In the genomic region with DNA sequence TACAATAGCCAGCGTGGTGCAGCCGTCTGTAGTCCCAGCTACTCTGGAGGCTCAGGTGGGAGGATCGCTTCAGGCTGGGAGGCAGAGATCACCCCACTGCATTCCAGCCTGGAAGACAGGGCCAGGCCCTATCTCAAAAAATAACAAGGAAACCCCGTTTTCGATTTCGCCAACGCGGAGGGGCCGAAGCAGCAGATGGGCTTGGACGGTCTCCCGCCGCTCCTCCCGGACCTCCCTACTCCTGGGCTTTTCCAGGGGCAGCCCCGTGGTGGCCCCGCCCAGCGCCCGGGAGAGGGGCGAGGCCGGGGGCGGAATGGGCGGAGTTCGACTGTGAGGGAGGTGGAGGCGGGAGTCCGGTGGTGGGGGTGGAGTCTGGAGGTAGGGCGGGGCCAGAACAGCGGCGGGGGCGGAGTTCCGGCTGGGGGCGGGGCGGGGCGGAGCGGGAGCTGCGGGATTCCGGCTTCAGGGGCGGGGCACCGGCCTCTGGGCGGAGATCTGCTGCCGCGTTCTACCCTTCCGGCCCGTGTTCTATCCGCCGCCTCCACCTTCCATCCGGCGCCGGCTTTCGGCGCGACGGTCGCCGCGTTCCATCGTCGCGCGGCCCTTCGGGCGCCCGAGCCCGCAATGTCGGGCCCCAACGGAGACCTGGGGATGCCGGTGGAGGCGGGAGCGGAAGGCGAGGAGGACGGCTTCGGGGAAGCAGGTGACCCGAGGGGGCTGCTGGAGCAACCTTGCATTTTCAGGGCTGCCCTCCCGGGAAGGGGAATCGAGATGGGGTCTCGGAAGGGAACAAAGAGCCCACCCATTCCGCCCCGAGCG, we compare ENCODE assay signal across 8 cellular contexts. TPM values are rescaled to one million over a fixed set of nuclear protein-coding genes. Genes with fewer than 3 reads are reported as not detected.
DNase-seq lines count a peak whose midpoint lies in the region; ATAC-seq and TF ChIP-seq lines count a peak whose summit lies in the region.

A gene with protein sequence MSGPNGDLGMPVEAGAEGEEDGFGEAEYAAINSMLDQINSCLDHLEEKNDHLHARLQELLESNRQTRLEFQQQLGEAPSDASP (plus strand): TSS at position 482 of the 819 bp plus-strand sequence. CDS start 143 bp downstream, at position 625.

- peak within 1 kb of the TSS; percentile 66 for H3K27ac Mint-ChIP-seq in type B pancreatic cell

- WGBS in adrenal gland, 4 donors, result 0 to 1% (median 0%) methylated on average over 3 to 74 of the region's 77 CpGs; no CpG with 5 or more reads in 1 of the 4 donors
- 1% methylated on average over 36 to 77 of the region's 77 CpGs for WGBS in heart left ventricle, 4 donors

- intact Hi-C loops in adrenal gland (cut with DNase I) (no loop called here), heart left ventricle (cut with DNase I) (loop anchor here in 1 of 10 donors (2.0 kb wide), 1 partner anchor 31 kb away; no protein-coding TSS in a partner anchor), posterior cingulate gyrus (cut with DNase I) (no loop called here)

- ATAC-seq in HG02763 (IDR thresholded peaks at IDR 0.05; ENCODE audit: unreplicated experiment) (peak; percentile 79), heart left ventricle (peak; percentile 92 to 96 (median 94))

- DNase-seq in NCI-H146 treated with DMSO at 0.1 percent for 48 hours (lab: John Stamatoyannopoulos, UW; ENCODE audit: unreplicated experiment) (peak; percentile 60), T-helper 1 cell (peak; percentile 87 to 93 (median 91)), adrenal gland (peak; percentile 95 to 97 (median 96)), heart left ventricle (peak; percentile 96 to 98 (median 96)), posterior cingulate gyrus (peak; percentile 85 to 99 (median 94)), type B pancreatic cell (ENCODE audit: extremely low spot score, unreplicated experiment) (peak; percentile 98)

- peaks cover 16% of the 10 kb centered on the region for H3K4me1 Mint-ChIP-seq in type B pancreatic cell (ENCODE audit: unreplicated experiment)

- peaks cover 6% of the 10 kb centered on the region for H3K36me3 Mint-ChIP-seq in type B pancreatic cell

- no peak for TF ChIP-seq CTCF in adrenal gland (IDR thresholded peaks at IDR 0.05)
- no peak for TF ChIP-seq CTCF in heart left ventricle (IDR thresholded peaks at IDR 0.05)
- TF ChIP-seq CTCF in type B pancreatic cell (conservative IDR thresholded peaks at IDR 0.05), result no peak

- H3K9me3 ChIP-seq in adrenal gland (replicated peaks in 1 of 3), result no peaks in the 10 kb centered on the region
- no peaks in the 10 kb centered on the region for H3K9me3 ChIP-seq in heart left ventricle

- H3K27me3 ChIP-seq in adrenal gland (no peaks in the 10 kb centered on the region), heart left ventricle (no peaks in the 10 kb centered on the region)

- TF ChIP-seq POLR2A in GM10847 (IDR thresholded peaks at IDR 0.05; ENCODE audit: extremely low read depth, insufficient read length) (peak; percentile 90), adrenal gland (IDR thresholded peaks at IDR 0.05) (peak; percentile 73 to 87), heart left ventricle (IDR thresholded peaks at IDR 0.05) (peak in 1 of 2 donors; percentile 67)

- H3K27me3 Mint-ChIP-seq in type B pancreatic cell, result no peaks in the 10 kb centered on the region

- peaks cover 27 to 41% of the 10 kb centered on the region in 2 donors for H3K4me1 ChIP-seq in adrenal gland (replicated peaks in 1 of 2)
- H3K4me1 ChIP-seq in heart left ventricle, result peaks cover 0 to 23% (median 9%) of the 10 kb centered on the region in 12 donors

- H3K27ac ChIP-seq in adrenal gland, result peak within 1 kb of the TSS in 4 of 5 donors; percentile 56 to 82 (median 80)
- H3K27ac ChIP-seq in heart left ventricle, result peak within 1 kb of the TSS in 11 of 12 donors; percentile 60 to 88 (median 77)

- peak within 1 kb of the TSS; percentile 58 to 89 (median 75) for H3K4me3 ChIP-seq in adrenal gland
- peak within 1 kb of the TSS; percentile 57 to 92 (median 76) for H3K4me3 ChIP-seq in heart left ventricle

- peak within 1 kb of the TSS; percentile 87 for H3K4me3 Mint-ChIP-seq in type B pancreatic cell

- H3K36me3 ChIP-seq in adrenal gland (replicated peaks in 1 of 2), result peaks cover 0 to 14% of the 10 kb centered on the region in 2 donors
- peaks cover 0 to 28% (median 17%) of the 10 kb centered on the region in 9 donors for H3K36me3 ChIP-seq in heart left ventricle

- H3K9me3 Mint-ChIP-seq in type B pancreatic cell, result no peaks in the 10 kb centered on the region

RNA-seq across cellular contexts. Expression of the gene that starts here (rescaled TPM):
- 1,000 to 10,000 TPM in 4 of 8 donors, 100 to 1,000 TPM in 4; 199 to 1,914 (median 666) TPM for total RNA-seq in adrenal gland
- 100 to 1,000 TPM in 2 of 3 donors, 1 to 10 TPM in 1; 5.5 to 924 (median 522) TPM for polyA plus RNA-seq in adrenal gland
- total RNA-seq in heart left ventricle, result 100 to 1,000 TPM in 2 of 9 donors, 10 to 100 TPM in 7; 29.9 to 280 (median 46.4) TPM
- 100 to 1,000 TPM in 1 of 2 donors, 10 to 100 TPM in 1; 47.3 to 122 TPM for polyA plus RNA-seq in heart left ventricle
- total RNA-seq in type B pancreatic cell (ENCODE audit: low replicate concordance), result 108 and 150 TPM in 2 replicates

Comparison
In these comparisons a context has a peak if more than half of its experiments do, and no peak if none do; other contexts are left out.
1. Peak in every context shown above with its lines: DNase-seq, ATAC-seq, H3K4me3 ChIP-seq and H3K27ac ChIP-seq.